11 cellular contexts compared by ENCODE assay signal in genomic region chr6:1724616-1725015, GRCh38.
DNase-seq lines count a peak whose midpoint lies in the region; ATAC-seq and TF ChIP-seq lines count a peak whose summit lies in the region.
"Had no signal": no experiment of that assay in that cellular context is flagged by ENCODE, and none has a peak within 500 bp of the region (broad histone marks: within the 10 kb centered on the region; RNA-seq: fewer than 3 reads in every experiment).

No MANE protein-coding gene starts in this region.

- ATAC-seq in HG03175 (IDR thresholded peaks at IDR 0.05; ENCODE audit: unreplicated experiment) (no peak), HG03378 (IDR thresholded peaks at IDR 0.05; ENCODE audit: unreplicated experiment) (no peak)
- ATAC-seq: CD8-positive, alpha-beta T cell had no signal

- no peaks in the 10 kb centered on the region for H3K36me3 ChIP-seq in neutrophil
- H3K36me3 ChIP-seq: brain microvascular endothelial cell had no signal

- DNase-seq in DMS153 treated with DMSO at 0.1 percent for 48 hours (lab: John Stamatoyannopoulos, UW; ENCODE audit: unreplicated experiment) (peak; percentile 37), NCI-H2196 (lab: John Stamatoyannopoulos, UW; ENCODE audit: unreplicated experiment) (peak; percentile 38), epithelial cell of esophagus (ENCODE audit: low read depth) (peak; percentile 71), RPMI8226 (no peak), C1 segment of cervical spinal cord (lab: John Stamatoyannopoulos, UW) (no peak)
- DNase-seq: brain microvascular endothelial cell; CD8-positive, alpha-beta T cell; KBM-7 had no signal

- H3K9me3 ChIP-seq in neutrophil = no peaks in the 10 kb centered on the region

- H3K27ac ChIP-seq in neutrophil = peak overlapping the region; percentile 78
- H3K27ac ChIP-seq: brain microvascular endothelial cell had no signal

- H3K27me3 ChIP-seq in neutrophil = no peaks in the 10 kb centered on the region
- H3K27me3 ChIP-seq: brain microvascular endothelial cell had no signal

- H3K4me3 ChIP-seq in epithelial cell of esophagus (ENCODE audit: low read length) (no peak overlapping the region), neutrophil (ENCODE audit: low read depth in 1 of 2, low read length in 1 of 2) (peak overlapping the region; percentile 35 to 37)

- peaks cover 25 to 26% of the 10 kb centered on the region in 2 experiments for H3K4me1 ChIP-seq in neutrophil (ENCODE audit: control insufficient read depth in 1 of 2, insufficient read depth in 1 of 2, low read depth in 1 of 2, low read length in 1 of 2)

- TF ChIP-seq CTCF in epithelial cell of esophagus (IDR thresholded peaks at IDR 0.05; ENCODE audit: insufficient read depth, low read depth, low read length, missing control alignments) = no peak
- no peak for TF ChIP-seq CTCF in neutrophil (IDR thresholded peaks at IDR 0.05)

Comparison
In these comparisons a context has a peak if more than half of its experiments do, and no peak if none do; other contexts are left out.
1. DNase-seq: peak in DMS153 treated with DMSO at 0.1 percent for 48 hours (single experiment), NCI-H2196 (single experiment) and epithelial cell of esophagus (single experiment); none in RPMI8226 (single experiment) and C1 segment of cervical spinal cord (0 of 14).